ENCODE assay signal across 8 cellular contexts in the genomic region with DNA sequence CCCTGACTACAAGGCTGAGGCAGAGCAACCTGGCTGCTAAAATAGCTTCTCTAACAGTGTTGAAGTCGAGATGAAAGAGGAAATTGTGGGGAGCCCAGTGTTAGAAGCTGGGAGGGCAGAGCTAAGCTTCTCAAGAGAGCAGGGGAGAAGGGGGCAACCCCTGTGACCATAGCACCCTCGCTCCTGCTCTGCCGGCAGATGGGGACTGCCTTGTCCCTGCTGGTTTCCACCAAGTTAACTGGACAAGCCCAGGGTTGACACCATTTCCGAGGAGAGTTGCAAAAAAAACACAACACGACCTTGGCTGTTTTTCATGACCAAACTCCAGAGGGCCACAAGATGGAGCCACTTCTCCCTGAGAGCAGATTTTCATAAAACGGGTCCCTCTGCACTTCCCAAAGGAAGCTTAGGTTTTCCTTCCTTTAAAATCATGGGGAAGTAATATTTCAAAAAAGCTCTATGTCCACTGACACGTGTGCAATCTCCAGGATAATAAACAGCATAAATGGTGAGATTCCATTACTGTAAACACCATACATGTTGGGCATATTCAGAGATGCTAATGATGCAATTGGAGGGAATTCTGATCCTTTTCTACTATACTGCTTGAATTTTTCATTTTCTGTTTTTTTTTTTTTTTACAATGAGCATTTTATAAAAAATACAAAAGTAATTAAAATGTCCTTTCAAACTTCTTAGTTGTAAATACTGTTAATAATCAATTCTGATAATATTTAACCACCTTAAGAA.
DNase-seq lines count a peak whose midpoint lies in the region; ATAC-seq and TF ChIP-seq lines count a peak whose summit lies in the region.

No MANE protein-coding gene starts in this region.

- no peaks in the 10 kb centered on the region for H3K79me2 ChIP-seq in SU-DHL-6 (ENCODE audit: insufficient read depth, low read length)

- H2AFZ ChIP-seq in SU-DHL-6 (ENCODE audit: low read depth, low read length, severe bottlenecking): no peak overlapping the region

- POLR2A ChIA-PET in BJ (lab: Charles Lee): no interaction called here

- H3K9me3 ChIP-seq in SU-DHL-6 (ENCODE audit: insufficient read depth, low read length) (no peaks in the 10 kb centered on the region), stomach (no peaks in the 10 kb centered on the region)

- 63 to 70% (median 64%) methylated on average over 7 of the region's 7 CpGs for WGBS in stomach, 5 donors

- H3K4me2 ChIP-seq in SU-DHL-6 (ENCODE audit: low read depth, low read length, poor library complexity, severe bottlenecking): no peak overlapping the region

- peak; percentile 55 for TF ChIP-seq CTCF in BJ (IDR thresholded peaks at IDR 0.05; ENCODE audit: insufficient read depth, low read depth, low read length)
- TF ChIP-seq CTCF in GM20000 (IDR thresholded peaks at IDR 0.05; ENCODE audit: extremely low read depth, missing control alignments): peak; percentile 32
- TF ChIP-seq CTCF in SU-DHL-6 (IDR thresholded peaks at IDR 0.05; ENCODE audit: insufficient read depth, low read length, poor library complexity, severe bottlenecking): peak; percentile 43
- TF ChIP-seq CTCF in stomach (IDR thresholded peaks at IDR 0.05): peak in 4 of 7 experiments; percentile 10 to 37 (median 21)

- H3K27me3 ChIP-seq in BJ (ENCODE audit: control insufficient read depth, insufficient read depth, low read length) (no peaks in the 10 kb centered on the region), SU-DHL-6 (ENCODE audit: low read length) (no peaks in the 10 kb centered on the region), stomach (no peaks in the 10 kb centered on the region)

- no peak for ATAC-seq in left colon
- ATAC-seq in HG02678 (IDR thresholded peaks at IDR 0.05; ENCODE audit: unreplicated experiment): no peak

- intact Hi-C loops in stomach (cut with DNase I; ENCODE audit: low total_unique reads) (no loop called here), left colon (cut with DNase I, micrococcal nuclease) (loop anchor here in 1 of 2 donors (10.0 kb wide), 1 partner anchor 411 kb away; no protein-coding TSS in a partner anchor)

- H3K4me1 ChIP-seq in stomach: no peaks in the 10 kb centered on the region

- TF ChIP-seq POLR2A in stomach (IDR thresholded peaks at IDR 0.05): no peak

- DNase-seq in BJ (ENCODE audit: low read depth) (no peak), GM20000 (ENCODE audit: low spot score) (no peak), fibroblast of the conjunctiva (ENCODE audit: low read depth) (peak; percentile 12), stomach (no peak), LoVo (ENCODE audit: low spot score) (no peak), left colon (no peak)

- no peaks in the 10 kb centered on the region for H3K9me2 ChIP-seq in SU-DHL-6 (replicated peaks; ENCODE audit: insufficient read depth, low read length)

- no peaks in the 10 kb centered on the region for H3F3A ChIP-seq in SU-DHL-6 (ENCODE audit: insufficient read depth)

- CTCF ChIA-PET in BJ (lab: Yijun Ruan, JAX): interaction anchor here (0.6 to 3.4 kb wide), 10 partner anchors 10 to 424 kb away, joined by 3 to 30 read pairs (median 4); no protein-coding TSS in a partner anchor

- H3K4me3 ChIP-seq in BJ (ENCODE audit: low read depth, low read length): no peak overlapping the region
- no peak overlapping the region for H3K4me3 ChIP-seq in SU-DHL-6 (ENCODE audit: insufficient read depth, low read length, poor library complexity, severe bottlenecking)
- H3K4me3 ChIP-seq in stomach: no peak overlapping the region

- no peaks in the 10 kb centered on the region for H4K20me1 ChIP-seq in SU-DHL-6 (ENCODE audit: low read depth, low read length)

- H3K27ac ChIP-seq in SU-DHL-6 (ENCODE audit: low read depth, low read length): no peak overlapping the region
- no peak overlapping the region for H3K27ac ChIP-seq in stomach

- TF ChIP-seq EP300 in stomach (IDR thresholded peaks at IDR 0.05): no peak

- H3K36me3 ChIP-seq in BJ (ENCODE audit: control insufficient read depth, insufficient read depth, low read length) (peaks cover 5% of the 10 kb centered on the region), SU-DHL-6 (ENCODE audit: low read length) (no peaks in the 10 kb centered on the region), stomach (peaks cover 7 to 62% (median 47%) of the 10 kb centered on the region in 4 donors)

- H3K9ac ChIP-seq in SU-DHL-6 (ENCODE audit: low read length): no peak overlapping the region
